Comparison of ENCODE assay signal across 1 cellular context in the genomic region with DNA sequence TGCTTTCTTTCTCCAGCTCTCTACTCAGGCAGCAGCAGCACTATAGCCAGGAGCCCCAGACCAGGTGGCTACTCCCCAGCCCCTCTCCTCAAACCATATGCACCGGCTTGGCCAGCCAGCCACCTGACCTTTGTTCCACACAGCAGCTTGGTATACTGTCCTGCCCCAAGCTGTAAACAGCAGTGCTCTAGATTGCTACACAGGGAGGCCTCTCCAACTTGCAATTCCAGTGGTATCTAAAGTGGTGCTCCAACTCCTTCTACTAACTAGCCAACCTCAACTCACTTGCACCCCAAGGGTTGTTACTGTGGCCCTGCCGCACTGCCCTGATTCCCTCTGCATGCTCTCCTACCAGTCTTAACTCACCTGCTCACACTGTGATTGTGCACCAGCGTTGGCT.
A peak's percentile ranks its signal among the peaks of the same experiment; 100 is the strongest.
TF ChIP-seq lines count a peak whose summit lies in the region.

No MANE protein-coding gene starts in this region.

TF ChIP-seq in HepG2, 621 proteins besides CTCF, POLR2A, EP300 and RAD21 (continued from another document and continues in another):
- TF ChIP-seq, protein P1, sequence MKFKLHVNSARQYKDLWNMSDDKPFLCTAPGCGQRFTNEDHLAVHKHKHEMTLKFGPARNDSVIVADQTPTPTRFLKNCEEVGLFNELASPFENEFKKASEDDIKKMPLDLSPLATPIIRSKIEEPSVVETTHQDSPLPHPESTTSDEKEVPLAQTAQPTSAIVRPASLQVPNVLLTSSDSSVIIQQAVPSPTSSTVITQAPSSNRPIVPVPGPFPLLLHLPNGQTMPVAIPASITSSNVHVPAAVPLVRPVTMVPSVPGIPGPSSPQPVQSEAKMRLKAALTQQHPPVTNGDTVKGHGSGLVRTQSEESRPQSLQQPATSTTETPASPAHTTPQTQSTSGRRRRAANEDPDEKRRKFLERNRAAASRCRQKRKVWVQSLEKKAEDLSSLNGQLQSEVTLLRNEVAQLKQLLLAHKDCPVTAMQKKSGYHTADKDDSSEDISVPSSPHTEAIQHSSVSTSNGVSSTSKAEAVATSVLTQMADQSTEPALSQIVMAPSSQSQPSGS (CRISPR knock-in tag; IDR thresholded peaks at IDR 0.05), result 0 out of 2 replicates have a peak, but pooled peaks have one; percentile 35
- TF ChIP-seq RNF2 (conservative IDR thresholded peaks at IDR 0.05; ENCODE audit: low read depth), result no peak
- no peak for TF ChIP-seq CCDC6 (CRISPR knock-in tag; IDR thresholded peaks at IDR 0.05)
- no peak for TF ChIP-seq ZNF709 (CRISPR knock-in tag; IDR thresholded peaks at IDR 0.05)
- TF ChIP-seq GABPB1 (CRISPR knock-in tag; IDR thresholded peaks at IDR 0.05), result no peak
- TF ChIP-seq HNF4G (IDR thresholded peaks at IDR 0.05; ENCODE audit: borderline replicate concordance, low read depth, low read length), result peak; percentile 58; the same call in 1 of the 2 replicates
- no peak for TF ChIP-seq HNF4G (CRISPR knock-in tag; IDR thresholded peaks at IDR 0.05; ENCODE audit: borderline replicate concordance, low read depth)
- TF ChIP-seq, protein P2, sequence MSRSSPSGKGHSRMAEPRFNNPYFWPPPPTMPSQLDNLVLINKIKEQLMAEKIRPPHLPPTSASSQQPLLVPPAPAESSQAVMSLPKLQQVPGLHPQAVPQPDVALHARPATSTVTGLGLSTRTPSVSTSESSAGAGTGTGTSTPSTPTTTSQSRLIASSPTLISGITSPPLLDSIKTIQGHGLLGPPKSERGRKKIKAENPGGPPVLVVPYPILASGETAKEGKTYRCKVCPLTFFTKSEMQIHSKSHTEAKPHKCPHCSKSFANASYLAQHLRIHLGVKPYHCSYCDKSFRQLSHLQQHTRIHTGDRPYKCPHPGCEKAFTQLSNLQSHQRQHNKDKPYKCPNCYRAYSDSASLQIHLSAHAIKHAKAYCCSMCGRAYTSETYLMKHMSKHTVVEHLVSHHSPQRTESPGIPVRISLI (CRISPR knock-in tag; IDR thresholded peaks at IDR 0.05; ENCODE audit: borderline replicate concordance), result no peak
- no peak for TF ChIP-seq ZNF232 (CRISPR knock-in tag; IDR thresholded peaks at IDR 0.05; ENCODE audit: borderline replicate concordance)
- TF ChIP-seq ZNF589 (CRISPR knock-in tag; conservative IDR thresholded peaks at IDR 0.05), result no peak
- TF ChIP-seq ZBTB3 (CRISPR knock-in tag; IDR thresholded peaks at IDR 0.05; ENCODE audit: borderline replicate concordance, low read depth), result no peak
- TF ChIP-seq, protein P3, sequence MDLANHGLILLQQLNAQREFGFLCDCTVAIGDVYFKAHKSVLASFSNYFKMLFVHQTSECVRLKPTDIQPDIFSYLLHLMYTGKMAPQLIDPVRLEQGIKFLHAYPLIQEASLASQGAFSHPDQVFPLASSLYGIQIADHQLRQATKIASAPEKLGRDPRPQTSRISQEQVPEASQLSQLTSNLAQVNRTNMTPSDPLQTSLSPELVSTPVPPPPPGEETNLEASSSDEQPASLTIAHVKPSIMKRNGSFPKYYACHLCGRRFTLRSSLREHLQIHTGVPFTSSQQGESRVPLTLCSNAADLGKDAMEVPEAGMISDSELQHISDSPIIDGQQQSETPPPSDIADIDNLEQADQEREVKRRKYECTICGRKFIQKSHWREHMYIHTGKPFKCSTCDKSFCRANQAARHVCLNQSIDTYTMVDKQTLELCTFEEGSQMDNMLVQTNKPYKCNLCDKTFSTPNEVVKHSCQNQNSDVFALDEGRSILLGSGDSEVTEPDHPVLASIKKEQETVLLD (CRISPR knock-in tag; IDR thresholded peaks at IDR 0.05; ENCODE audit: low read depth), result 0 out of 2 replicates have a peak, but pooled peaks have one; percentile 33
- TF ChIP-seq HMG20A (CRISPR knock-in tag; IDR thresholded peaks at IDR 0.05; ENCODE audit: borderline replicate concordance), result no peak
- TF ChIP-seq, protein P4, sequence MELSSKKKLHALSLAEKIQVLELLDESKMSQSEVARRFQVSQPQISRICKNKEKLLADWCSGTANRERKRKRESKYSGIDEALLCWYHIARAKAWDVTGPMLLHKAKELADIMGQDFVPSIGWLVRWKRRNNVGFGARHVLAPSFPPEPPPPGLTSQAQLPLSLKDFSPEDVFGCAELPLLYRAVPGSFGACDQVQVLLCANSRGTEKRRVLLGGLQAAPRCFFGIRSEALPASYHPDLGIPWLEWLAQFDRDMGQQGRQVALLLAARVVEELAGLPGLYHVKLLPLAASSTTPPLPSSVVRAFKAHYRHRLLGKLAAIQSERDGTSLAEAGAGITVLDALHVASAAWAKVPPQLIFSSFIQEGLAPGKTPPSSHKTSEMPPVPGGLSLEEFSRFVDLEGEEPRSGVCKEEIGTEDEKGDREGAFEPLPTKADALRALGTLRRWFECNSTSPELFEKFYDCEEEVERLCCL (CRISPR knock-in tag; IDR thresholded peaks at IDR 0.05; ENCODE audit: borderline replicate concordance), result no peak
- TF ChIP-seq, protein P5, sequence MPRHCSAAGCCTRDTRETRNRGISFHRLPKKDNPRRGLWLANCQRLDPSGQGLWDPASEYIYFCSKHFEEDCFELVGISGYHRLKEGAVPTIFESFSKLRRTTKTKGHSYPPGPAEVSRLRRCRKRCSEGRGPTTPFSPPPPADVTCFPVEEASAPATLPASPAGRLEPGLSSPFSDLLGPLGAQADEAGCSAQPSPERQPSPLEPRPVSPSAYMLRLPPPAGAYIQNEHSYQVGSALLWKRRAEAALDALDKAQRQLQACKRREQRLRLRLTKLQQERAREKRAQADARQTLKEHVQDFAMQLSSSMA (CRISPR knock-in tag; IDR thresholded peaks at IDR 0.05), result no peak
- TF ChIP-seq MXI1 (IDR thresholded peaks at IDR 0.05; ENCODE audit: borderline replicate concordance, low read depth, low read length), result no peak
- no peak for TF ChIP-seq SAP130 (CRISPR knock-in tag; IDR thresholded peaks at IDR 0.05; ENCODE audit: low read depth)
- TF ChIP-seq ZNF703 (CRISPR knock-in tag; IDR thresholded peaks at IDR 0.05; ENCODE audit: borderline replicate concordance), result no peak
- TF ChIP-seq, protein P6, sequence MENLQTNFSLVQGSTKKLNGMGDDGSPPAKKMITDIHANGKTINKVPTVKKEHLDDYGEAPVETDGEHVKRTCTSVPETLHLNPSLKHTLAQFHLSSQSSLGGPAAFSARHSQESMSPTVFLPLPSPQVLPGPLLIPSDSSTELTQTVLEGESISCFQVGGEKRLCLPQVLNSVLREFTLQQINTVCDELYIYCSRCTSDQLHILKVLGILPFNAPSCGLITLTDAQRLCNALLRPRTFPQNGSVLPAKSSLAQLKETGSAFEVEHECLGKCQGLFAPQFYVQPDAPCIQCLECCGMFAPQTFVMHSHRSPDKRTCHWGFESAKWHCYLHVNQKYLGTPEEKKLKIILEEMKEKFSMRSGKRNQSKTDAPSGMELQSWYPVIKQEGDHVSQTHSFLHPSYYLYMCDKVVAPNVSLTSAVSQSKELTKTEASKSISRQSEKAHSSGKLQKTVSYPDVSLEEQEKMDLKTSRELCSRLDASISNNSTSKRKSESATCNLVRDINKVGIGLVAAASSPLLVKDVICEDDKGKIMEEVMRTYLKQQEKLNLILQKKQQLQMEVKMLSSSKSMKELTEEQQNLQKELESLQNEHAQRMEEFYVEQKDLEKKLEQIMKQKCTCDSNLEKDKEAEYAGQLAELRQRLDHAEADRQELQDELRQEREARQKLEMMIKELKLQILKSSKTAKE (CRISPR knock-in tag; IDR thresholded peaks at IDR 0.05; ENCODE audit: borderline replicate concordance), result no peak
- TF ChIP-seq, protein P7, sequence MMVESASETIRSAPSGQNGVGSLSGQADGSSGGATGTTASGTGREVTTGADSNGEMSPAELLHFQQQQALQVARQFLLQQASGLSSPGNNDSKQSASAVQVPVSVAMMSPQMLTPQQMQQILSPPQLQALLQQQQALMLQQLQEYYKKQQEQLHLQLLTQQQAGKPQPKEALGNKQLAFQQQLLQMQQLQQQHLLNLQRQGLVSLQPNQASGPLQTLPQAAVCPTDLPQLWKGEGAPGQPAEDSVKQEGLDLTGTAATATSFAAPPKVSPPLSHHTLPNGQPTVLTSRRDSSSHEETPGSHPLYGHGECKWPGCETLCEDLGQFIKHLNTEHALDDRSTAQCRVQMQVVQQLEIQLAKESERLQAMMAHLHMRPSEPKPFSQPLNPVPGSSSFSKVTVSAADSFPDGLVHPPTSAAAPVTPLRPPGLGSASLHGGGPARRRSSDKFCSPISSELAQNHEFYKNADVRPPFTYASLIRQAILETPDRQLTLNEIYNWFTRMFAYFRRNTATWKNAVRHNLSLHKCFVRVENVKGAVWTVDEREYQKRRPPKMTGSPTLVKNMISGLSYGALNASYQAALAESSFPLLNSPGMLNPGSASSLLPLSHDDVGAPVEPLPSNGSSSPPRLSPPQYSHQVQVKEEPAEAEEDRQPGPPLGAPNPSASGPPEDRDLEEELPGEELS (CRISPR knock-in tag; IDR thresholded peaks at IDR 0.05), result peak; percentile 63
- no peak for TF ChIP-seq PTBP1 (IDR thresholded peaks at IDR 0.05; ENCODE audit: low read depth, low read length, poor library complexity, severe bottlenecking)
- TF ChIP-seq, protein P8, sequence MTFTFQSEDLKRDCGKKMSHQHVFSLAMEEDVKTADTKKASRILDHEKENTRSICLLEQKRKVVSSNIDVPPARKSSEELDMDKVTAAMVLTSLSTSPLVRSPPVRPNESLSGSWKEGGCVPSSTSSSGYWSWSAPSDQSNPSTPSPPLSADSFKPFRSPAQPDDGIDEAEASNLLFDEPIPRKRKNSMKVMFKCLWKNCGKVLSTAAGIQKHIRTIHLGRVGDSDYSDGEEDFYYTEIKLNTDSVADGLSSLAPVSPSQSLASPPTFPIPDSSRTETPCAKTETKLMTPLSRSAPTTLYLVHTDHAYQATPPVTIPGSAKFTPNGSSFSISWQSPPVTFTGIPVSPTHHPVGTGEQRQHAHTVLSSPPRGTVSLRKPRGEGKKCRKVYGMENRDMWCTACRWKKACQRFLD (CRISPR knock-in tag; IDR thresholded peaks at IDR 0.05; ENCODE audit: borderline replicate concordance), result no peak
- no peak for TF ChIP-seq NFE2L1 (CRISPR knock-in tag; IDR thresholded peaks at IDR 0.05; ENCODE audit: borderline replicate concordance)
- peak; percentile 60 for TF ChIP-seq SALL1 (CRISPR knock-in tag; IDR thresholded peaks at IDR 0.05)
- TF ChIP-seq, protein P9, sequence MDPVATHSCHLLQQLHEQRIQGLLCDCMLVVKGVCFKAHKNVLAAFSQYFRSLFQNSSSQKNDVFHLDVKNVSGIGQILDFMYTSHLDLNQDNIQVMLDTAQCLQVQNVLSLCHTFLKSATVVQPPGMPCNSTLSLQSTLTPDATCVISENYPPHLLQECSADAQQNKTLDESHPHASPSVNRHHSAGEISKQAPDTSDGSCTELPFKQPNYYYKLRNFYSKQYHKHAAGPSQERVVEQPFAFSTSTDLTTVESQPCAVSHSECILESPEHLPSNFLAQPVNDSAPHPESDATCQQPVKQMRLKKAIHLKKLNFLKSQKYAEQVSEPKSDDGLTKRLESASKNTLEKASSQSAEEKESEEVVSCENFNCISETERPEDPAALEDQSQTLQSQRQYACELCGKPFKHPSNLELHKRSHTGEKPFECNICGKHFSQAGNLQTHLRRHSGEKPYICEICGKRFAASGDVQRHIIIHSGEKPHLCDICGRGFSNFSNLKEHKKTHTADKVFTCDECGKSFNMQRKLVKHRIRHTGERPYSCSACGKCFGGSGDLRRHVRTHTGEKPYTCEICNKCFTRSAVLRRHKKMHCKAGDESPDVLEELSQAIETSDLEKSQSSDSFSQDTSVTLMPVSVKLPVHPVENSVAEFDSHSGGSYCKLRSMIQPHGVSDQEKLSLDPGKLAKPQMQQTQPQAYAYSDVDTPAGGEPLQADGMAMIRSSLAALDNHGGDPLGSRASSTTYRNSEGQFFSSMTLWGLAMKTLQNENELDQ (CRISPR knock-in tag; IDR thresholded peaks at IDR 0.05; ENCODE audit: borderline replicate concordance), result no peak
- TF ChIP-seq, protein P10, sequence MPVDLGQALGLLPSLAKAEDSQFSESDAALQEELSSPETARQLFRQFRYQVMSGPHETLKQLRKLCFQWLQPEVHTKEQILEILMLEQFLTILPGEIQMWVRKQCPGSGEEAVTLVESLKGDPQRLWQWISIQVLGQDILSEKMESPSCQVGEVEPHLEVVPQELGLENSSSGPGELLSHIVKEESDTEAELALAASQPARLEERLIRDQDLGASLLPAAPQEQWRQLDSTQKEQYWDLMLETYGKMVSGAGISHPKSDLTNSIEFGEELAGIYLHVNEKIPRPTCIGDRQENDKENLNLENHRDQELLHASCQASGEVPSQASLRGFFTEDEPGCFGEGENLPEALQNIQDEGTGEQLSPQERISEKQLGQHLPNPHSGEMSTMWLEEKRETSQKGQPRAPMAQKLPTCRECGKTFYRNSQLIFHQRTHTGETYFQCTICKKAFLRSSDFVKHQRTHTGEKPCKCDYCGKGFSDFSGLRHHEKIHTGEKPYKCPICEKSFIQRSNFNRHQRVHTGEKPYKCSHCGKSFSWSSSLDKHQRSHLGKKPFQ (CRISPR knock-in tag; IDR thresholded peaks at IDR 0.05; ENCODE audit: insufficient replicate concordance), result no peak
- TF ChIP-seq NCOR1 (IDR thresholded peaks at IDR 0.05; ENCODE audit: borderline replicate concordance, low read length), result no peak
- no peak for TF ChIP-seq SMAD9 (CRISPR knock-in tag; IDR thresholded peaks at IDR 0.05)
- TF ChIP-seq XBP1 (CRISPR knock-in tag; IDR thresholded peaks at IDR 0.05), result no peak
- no peak for TF ChIP-seq ZNF550 (CRISPR knock-in tag; IDR thresholded peaks at IDR 0.05; ENCODE audit: borderline replicate concordance)
- 0 out of 2 replicates have a peak, but pooled peaks have one; percentile 31 for TF ChIP-seq NRL (CRISPR knock-in tag; IDR thresholded peaks at IDR 0.05; ENCODE audit: borderline replicate concordance)
- TF ChIP-seq, protein P11, sequence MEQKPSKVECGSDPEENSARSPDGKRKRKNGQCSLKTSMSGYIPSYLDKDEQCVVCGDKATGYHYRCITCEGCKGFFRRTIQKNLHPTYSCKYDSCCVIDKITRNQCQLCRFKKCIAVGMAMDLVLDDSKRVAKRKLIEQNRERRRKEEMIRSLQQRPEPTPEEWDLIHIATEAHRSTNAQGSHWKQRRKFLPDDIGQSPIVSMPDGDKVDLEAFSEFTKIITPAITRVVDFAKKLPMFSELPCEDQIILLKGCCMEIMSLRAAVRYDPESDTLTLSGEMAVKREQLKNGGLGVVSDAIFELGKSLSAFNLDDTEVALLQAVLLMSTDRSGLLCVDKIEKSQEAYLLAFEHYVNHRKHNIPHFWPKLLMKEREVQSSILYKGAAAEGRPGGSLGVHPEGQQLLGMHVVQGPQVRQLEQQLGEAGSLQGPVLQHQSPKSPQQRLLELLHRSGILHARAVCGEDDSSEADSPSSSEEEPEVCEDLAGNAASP (CRISPR knock-in tag; IDR thresholded peaks at IDR 0.05; ENCODE audit: borderline replicate concordance), result no peak
- TF ChIP-seq MTF1 (CRISPR knock-in tag; IDR thresholded peaks at IDR 0.05), result no peak
- TF ChIP-seq, protein P12, sequence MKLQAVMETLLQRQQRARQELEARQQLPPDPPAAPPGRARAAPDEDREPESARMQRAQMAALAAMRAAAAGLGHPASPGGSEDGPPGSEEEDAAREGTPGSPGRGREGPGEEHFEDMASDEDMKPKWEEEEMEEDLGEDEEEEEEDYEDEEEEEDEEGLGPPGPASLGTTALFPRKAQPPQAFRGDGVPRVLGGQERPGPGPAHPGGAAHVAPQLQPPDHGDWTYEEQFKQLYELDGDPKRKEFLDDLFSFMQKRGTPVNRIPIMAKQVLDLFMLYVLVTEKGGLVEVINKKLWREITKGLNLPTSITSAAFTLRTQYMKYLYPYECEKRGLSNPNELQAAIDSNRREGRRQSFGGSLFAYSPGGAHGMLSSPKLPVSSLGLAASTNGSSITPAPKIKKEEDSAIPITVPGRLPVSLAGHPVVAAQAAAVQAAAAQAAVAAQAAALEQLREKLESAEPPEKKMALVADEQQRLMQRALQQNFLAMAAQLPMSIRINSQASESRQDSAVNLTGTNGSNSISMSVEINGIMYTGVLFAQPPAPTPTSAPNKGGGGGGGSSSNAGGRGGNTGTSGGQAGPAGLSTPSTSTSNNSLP (IDR thresholded peaks at IDR 0.05; ENCODE audit: low read depth, low read length), result no peak
